In genomic region chr17:43760254-43760852, GRCh38 we compare ENCODE assay signal across 8 cellular contexts. TPM values are rescaled to one million over a fixed set of nuclear protein-coding genes. Genes with fewer than 3 reads are reported as not detected.
DNase-seq lines count a peak whose midpoint lies in the region; ATAC-seq and TF ChIP-seq lines count a peak whose summit lies in the region.

No MANE protein-coding gene starts in this region.

- H3K4me3 Mint-ChIP-seq in activated CD4-positive, alpha-beta memory T cell treated with anti-CD3 and anti-CD28 coated beads for 36 hours: no peak overlapping the region

- H3K9me3 Mint-ChIP-seq in activated CD4-positive, alpha-beta memory T cell treated with anti-CD3 and anti-CD28 coated beads for 36 hours: no peaks in the 10 kb centered on the region

- no peak overlapping the region for H3K27ac ChIP-seq in lower lobe of right lung

- no peak overlapping the region for H3K27ac Mint-ChIP-seq in activated CD4-positive, alpha-beta memory T cell treated with anti-CD3 and anti-CD28 coated beads for 36 hours

- ATAC-seq in lower lobe of right lung (peak; percentile 91 to 95), HG02884 (IDR thresholded peaks at IDR 0.05; ENCODE audit: unreplicated experiment) (no peak)

- no peaks in the 10 kb centered on the region for H3K36me3 ChIP-seq in lower lobe of right lung

- no peaks in the 10 kb centered on the region for H3K36me3 Mint-ChIP-seq in activated CD4-positive, alpha-beta memory T cell treated with anti-CD3 and anti-CD28 coated beads for 36 hours

- DNase-seq in DMS153 (lab: John Stamatoyannopoulos, UW) (peak; percentile 82), HS-5 (ENCODE audit: low read depth) (peak; percentile 69), NCI-H82 treated with DMSO at 0.1 percent for 48 hours (lab: John Stamatoyannopoulos, UW; ENCODE audit: unreplicated experiment) (peak; percentile 78), lower lobe of right lung (peak; percentile 92)
- DNase-seq in activated CD4-positive, alpha-beta memory T cell treated with anti-CD3 and anti-CD28 coated beads for 36 hours: peak; percentile 94
- DNase-seq in effector CD4-positive, alpha-beta T cell: peak; percentile 88
- DNase-seq in stimulated activated CD8-positive, alpha-beta memory T cell treated with anti-CD3 and anti-CD28 coated beads, Interleukin-12 subunit alpha, Interleukin-12 subunit beta, amount 100 ng/mL, for 1 hour (ENCODE audit: low read depth): peak; percentile 75

- peaks cover 11% of the 10 kb centered on the region for H3K4me1 ChIP-seq in lower lobe of right lung

- no peaks in the 10 kb centered on the region for H3K4me1 Mint-ChIP-seq in activated CD4-positive, alpha-beta memory T cell treated with anti-CD3 and anti-CD28 coated beads for 36 hours (ENCODE audit: low read depth)

- CTCF ChIA-PET in activated CD4-positive, alpha-beta memory T cell treated with anti-CD3 and anti-CD28 coated beads for 36 hours (lab: Charles Lee): interaction anchor here (0.9 to 13.6 kb wide), 25 partner anchors 9 to 184 kb away, joined by 3 to 582 read pairs (median 6); partner anchors contain the start of gene CD300LG

- H3K4me3 ChIP-seq in lower lobe of right lung: no peak overlapping the region

- POLR2A ChIA-PET in activated CD4-positive, alpha-beta memory T cell treated with anti-CD3 and anti-CD28 coated beads for 36 hours (lab: Charles Lee): interaction anchor here (0.7 to 1.0 kb wide), 2 partner anchors 65 to 66 kb away, joined by 3 read pairs; no protein-coding TSS in a partner anchor

- peak; percentile 98 for TF ChIP-seq CTCF in lower lobe of right lung (IDR thresholded peaks at IDR 0.05)

- no peaks in the 10 kb centered on the region for H3K9me3 ChIP-seq in lower lobe of right lung

- H3K27me3 Mint-ChIP-seq in activated CD4-positive, alpha-beta memory T cell treated with anti-CD3 and anti-CD28 coated beads for 36 hours: peaks cover 23% of the 10 kb centered on the region

- intact Hi-C loops in activated CD4-positive, alpha-beta memory T cell treated with anti-CD3 and anti-CD28 coated beads for 36 hours (cut with micrococcal nuclease): loop anchor here (1.0 kb wide), 2 partner anchors 66 to 183 kb away; no protein-coding TSS in a partner anchor
- intact Hi-C loops in lower lobe of right lung (cut with DNase I): loop anchor here (10.0 kb wide), 2 partner anchors 66 to 186 kb away; no protein-coding TSS in a partner anchor

- H3K27me3 ChIP-seq in lower lobe of right lung (ENCODE audit: low read depth): peaks cover 27% of the 10 kb centered on the region

RNA-seq across cellular contexts. Expression of gene SOST, which starts 1.8 kb away (rescaled TPM):
- total RNA-seq in activated CD4-positive, alpha-beta memory T cell treated with anti-CD3 and anti-CD28 coated beads for 36 hours: not detected
- not detected for total RNA-seq in lower lobe of right lung

RNA-seq across cellular contexts. Expression of gene DUSP3, which starts 18.4 kb away (rescaled TPM):
- 10 to 100 TPM; 13.8 to 14.8 TPM for total RNA-seq in activated CD4-positive, alpha-beta memory T cell treated with anti-CD3 and anti-CD28 coated beads for 36 hours
- 92.9 TPM for total RNA-seq in lower lobe of right lung

RNA-seq across cellular contexts. Expression of gene CFAP97D1, which starts 19.9 kb away (rescaled TPM):
- total RNA-seq in activated CD4-positive, alpha-beta memory T cell treated with anti-CD3 and anti-CD28 coated beads for 36 hours: not detected
- total RNA-seq in lower lobe of right lung: not detected
